25 cellular contexts compared by ENCODE assay signal in the genomic region with DNA sequence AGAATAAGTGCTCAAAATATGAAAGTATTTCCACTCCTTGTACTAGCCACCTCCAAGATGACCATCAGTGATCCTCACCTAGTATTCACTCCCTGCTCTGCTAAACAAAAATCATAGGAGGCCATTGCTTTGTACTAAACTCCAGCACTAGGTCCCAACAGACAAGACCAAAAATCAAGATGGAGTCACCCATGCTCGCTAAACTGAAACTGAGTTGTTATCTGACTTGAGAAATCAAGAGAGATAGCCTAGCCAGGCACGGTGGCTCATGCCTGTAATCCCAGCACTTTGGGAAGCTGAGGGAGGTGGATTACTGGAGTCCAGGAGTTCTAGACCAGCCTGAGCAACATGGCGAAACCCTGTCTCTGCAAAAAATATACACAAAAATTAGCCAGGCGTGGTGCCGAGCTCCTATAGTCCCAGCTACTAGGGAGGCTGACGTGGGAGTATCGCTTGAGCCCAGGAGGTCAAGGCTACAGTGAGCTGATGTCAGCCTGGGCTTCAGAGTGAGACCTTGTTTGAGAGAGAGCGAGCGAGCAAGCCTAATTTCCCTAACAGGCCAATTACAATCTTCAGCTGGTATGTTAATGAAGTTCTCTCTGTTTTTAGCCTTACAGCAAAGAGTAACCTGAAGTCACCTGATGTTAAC. TPM values are rescaled to one million over a fixed set of nuclear protein-coding genes. Genes with fewer than 3 reads are reported as not detected.
"Had no signal": no experiment of that assay in that cellular context is flagged by ENCODE, and none has a peak within 500 bp of the region (broad histone marks: within the 10 kb centered on the region; RNA-seq: fewer than 3 reads in every experiment).

No MANE protein-coding gene starts in this region.

- FAIRE-seq: TTC549 had no signal

- H3K9me3 Mint-ChIP-seq: activated B cell treated with CpG ODN at 0.5 μM for 24 hours; activated CD4-positive, alpha-beta T cell treated with anti-CD3 and anti-CD28 coated beads, Interleukin-2, amount 10 ng/mL, durations not matched to agents 24 days and 14 days; activated naive CD4-positive, alpha-beta T cell treated with anti-CD3 and anti-CD28 coated beads, Interleukin-2, amount 10 ng/mL, durations not matched to agents 7 days and 5 days; activated naive CD8-positive, alpha-beta T cell treated with anti-CD3 and anti-CD28 coated beads for 36 hours; activated T-helper 2 cell treated with anti-CD3 and anti-CD28 coated beads, Interferon-gamma antibody, Interleukin-2, Interleukin-4, amounts not matched to agents 10 μg/mL and 5 μg/mL and 100 μg/mL, durations not matched to agents 14 hours and 24 hours and 36 hours; T-cell had no signal

- ATAC-seq: T-cell had no signal

- H3K4me3 Mint-ChIP-seq: activated B cell treated with CpG ODN at 0.5 μM for 24 hours; activated CD4-positive, alpha-beta T cell treated with anti-CD3 and anti-CD28 coated beads, Interleukin-2, amount 10 ng/mL, durations not matched to agents 24 days and 14 days; activated naive CD4-positive, alpha-beta T cell treated with anti-CD3 and anti-CD28 coated beads, Interleukin-2, amount 10 ng/mL, durations not matched to agents 7 days and 5 days; activated naive CD8-positive, alpha-beta T cell treated with anti-CD3 and anti-CD28 coated beads for 36 hours; T-cell had no signal

- H3K4me1 Mint-ChIP-seq: activated B cell treated with CpG ODN at 0.5 μM for 24 hours; activated naive CD4-positive, alpha-beta T cell treated with anti-CD3 and anti-CD28 coated beads, Interleukin-2, amount 10 ng/mL, durations not matched to agents 7 days and 5 days had no signal

- H3K27ac Mint-ChIP-seq: activated B cell treated with CpG ODN at 0.5 μM for 24 hours; activated CD4-positive, alpha-beta T cell treated with anti-CD3 and anti-CD28 coated beads, Interleukin-2, amount 10 ng/mL, durations not matched to agents 24 days and 14 days; activated naive CD4-positive, alpha-beta T cell treated with anti-CD3 and anti-CD28 coated beads, Interleukin-2, amount 10 ng/mL, durations not matched to agents 7 days and 5 days; activated naive CD8-positive, alpha-beta T cell treated with anti-CD3 and anti-CD28 coated beads for 36 hours; activated T-helper 2 cell treated with anti-CD3 and anti-CD28 coated beads, Interferon-gamma antibody, Interleukin-2, Interleukin-4, amounts not matched to agents 10 μg/mL and 5 μg/mL and 100 μg/mL, durations not matched to agents 14 hours and 24 hours and 36 hours; T-cell had no signal

- H3K36me3 Mint-ChIP-seq: activated naive CD4-positive, alpha-beta T cell treated with anti-CD3 and anti-CD28 coated beads, Interleukin-2, amount 10 ng/mL, durations not matched to agents 7 days and 5 days; activated naive CD8-positive, alpha-beta T cell treated with anti-CD3 and anti-CD28 coated beads for 36 hours; T-cell had no signal

- DNase-seq: activated B cell treated with CpG ODN at 0.5 μM for 24 hours; activated CD4-positive, alpha-beta T cell treated with anti-CD3 and anti-CD28 coated beads for 1 hour; activated CD4-positive, alpha-beta T cell treated with anti-CD3 and anti-CD28 coated beads, Interleukin-2, amount 10 ng/mL, durations not matched to agents 24 days and 14 days; activated CD4-positive, alpha-beta T cell treated with anti-CD3 and anti-CD28 coated beads, Interleukin-2, amount 50 U/mL, for 48 hours; activated CD8-positive, alpha-beta memory T cell treated with anti-CD3 and anti-CD28 coated beads for 24 hours; activated gamma-delta T cell treated with Interleukin-2 at 50 U/mL for 16 hours; activated naive CD4-positive, alpha-beta T cell treated with anti-CD3 and anti-CD28 coated beads, Interleukin-2, amount 10 ng/mL, durations not matched to agents 7 days and 5 days; activated naive CD8-positive, alpha-beta T cell treated with anti-CD3 and anti-CD28 coated beads for 36 hours; activated T-cell treated with anti-CD3 and anti-CD28 coated beads, Interleukin-2, amount 50 U/mL, for 48 hours; Karpas-422; MM.1S; NCI-H1105 treated with DMSO at 0.1 percent for 48 hours; NCI-H1436 treated with DMSO at 0.1 percent for 48 hours; NCI-H187; NCI-H2081; NCI-H510A treated with DMSO at 0.1 percent for 48 hours; NCI-H748 treated with DMSO at 0.1 percent for 48 hours; SIG-M5; T-cell; T-helper 2 cell; T1000 had no signal

RNA-seq across cellular contexts. Expression of a gene that starts 9.3 kb away (rescaled TPM):
- total RNA-seq: activated B cell treated with CpG ODN at 0.5 μM for 24 hours; activated CD4-positive, alpha-beta T cell treated with anti-CD3 and anti-CD28 coated beads, Interleukin-2, amount 10 ng/mL, durations not matched to agents 24 days and 14 days; activated naive CD8-positive, alpha-beta T cell treated with anti-CD3 and anti-CD28 coated beads for 36 hours; activated T-helper 2 cell treated with anti-CD3 and anti-CD28 coated beads, Interferon-gamma antibody, Interleukin-2, Interleukin-4, amounts not matched to agents 10 μg/mL and 5 μg/mL and 100 μg/mL, durations not matched to agents 14 hours and 24 hours and 36 hours; OCI-LY7; RPMI7951 had no signal

RNA-seq across cellular contexts. Expression of a gene that starts 31.7 kb away (rescaled TPM):
- total RNA-seq: activated B cell treated with CpG ODN at 0.5 μM for 24 hours; activated CD4-positive, alpha-beta T cell treated with anti-CD3 and anti-CD28 coated beads, Interleukin-2, amount 10 ng/mL, durations not matched to agents 24 days and 14 days; activated naive CD8-positive, alpha-beta T cell treated with anti-CD3 and anti-CD28 coated beads for 36 hours; activated T-helper 2 cell treated with anti-CD3 and anti-CD28 coated beads, Interferon-gamma antibody, Interleukin-2, Interleukin-4, amounts not matched to agents 10 μg/mL and 5 μg/mL and 100 μg/mL, durations not matched to agents 14 hours and 24 hours and 36 hours; OCI-LY7 had no signal

RNA-seq across cellular contexts. Expression of a gene that starts 37.3 kb away (rescaled TPM):
- total RNA-seq: activated B cell treated with CpG ODN at 0.5 μM for 24 hours; activated CD4-positive, alpha-beta T cell treated with anti-CD3 and anti-CD28 coated beads, Interleukin-2, amount 10 ng/mL, durations not matched to agents 24 days and 14 days; activated naive CD8-positive, alpha-beta T cell treated with anti-CD3 and anti-CD28 coated beads for 36 hours; activated T-helper 2 cell treated with anti-CD3 and anti-CD28 coated beads, Interferon-gamma antibody, Interleukin-2, Interleukin-4, amounts not matched to agents 10 μg/mL and 5 μg/mL and 100 μg/mL, durations not matched to agents 14 hours and 24 hours and 36 hours; OCI-LY7; RPMI7951 had no signal
